Comparison of ENCODE assay signal across 1 cellular context in genomic region chr16:81214745-81215166, GRCh38.
A peak's percentile ranks its signal among the peaks of the same experiment; 100 is the strongest.
TF ChIP-seq lines count a peak whose summit lies in the region.

No MANE protein-coding gene starts in this region.

TF ChIP-seq in HepG2, 621 proteins besides CTCF, POLR2A, EP300 and RAD21 (continued from another document and continues in another):
- TF ChIP-seq ZNF766 (CRISPR knock-in tag; IDR thresholded peaks at IDR 0.05; ENCODE audit: borderline replicate concordance) (no peak), SALL2 (CRISPR knock-in tag; IDR thresholded peaks at IDR 0.05) (no peak), ZNF891 (CRISPR knock-in tag; IDR thresholded peaks at IDR 0.05) (peak; percentile 52; the same call in 1 of the 2 replicates), RFXANK (CRISPR knock-in tag; IDR thresholded peaks at IDR 0.05) (no peak), ZMYM2 (CRISPR knock-in tag; IDR thresholded peaks at IDR 0.05) (no peak), HNF4A (CRISPR knock-in tag; IDR thresholded peaks at IDR 0.05) (no peak), NR2F2 (IDR thresholded peaks at IDR 0.05; ENCODE audit: borderline replicate concordance, low read depth) (no peak), TFDP2 (CRISPR knock-in tag; IDR thresholded peaks at IDR 0.05) (no peak), ZNF276 (CRISPR knock-in tag; IDR thresholded peaks at IDR 0.05; ENCODE audit: low read depth) (no peak), ZNF552 (CRISPR knock-in tag; IDR thresholded peaks at IDR 0.05; ENCODE audit: borderline replicate concordance) (no peak), ZNF740 (CRISPR knock-in tag; IDR thresholded peaks at IDR 0.05) (no peak), ZNF20 (CRISPR knock-in tag; IDR thresholded peaks at IDR 0.05) (no peak), FOXA3 (CRISPR knock-in tag; IDR thresholded peaks at IDR 0.05) (no peak), ZNF567 (CRISPR knock-in tag; IDR thresholded peaks at IDR 0.05; ENCODE audit: borderline replicate concordance) (no peak), YEATS2 (CRISPR knock-in tag; IDR thresholded peaks at IDR 0.05; ENCODE audit: borderline replicate concordance) (no peak), HOXA3 (CRISPR knock-in tag; IDR thresholded peaks at IDR 0.05) (no peak), GTF3A (CRISPR knock-in tag; conservative IDR thresholded peaks at IDR 0.05) (no peak), ZNF275 (CRISPR knock-in tag; IDR thresholded peaks at IDR 0.05; ENCODE audit: borderline replicate concordance) (no peak), FOXP1 (IDR thresholded peaks at IDR 0.05) (no peak), FOXP1 (CRISPR knock-in tag; IDR thresholded peaks at IDR 0.05) (no peak), ARHGAP35 (CRISPR knock-in tag; IDR thresholded peaks at IDR 0.05; ENCODE audit: borderline replicate concordance) (peak; percentile 66; the same call in 1 of the 2 replicates), MEF2D (CRISPR knock-in tag; IDR thresholded peaks at IDR 0.05) (no peak), MTF2 (CRISPR knock-in tag; IDR thresholded peaks at IDR 0.05; ENCODE audit: borderline replicate concordance) (no peak), LRRFIP1 (CRISPR knock-in tag; conservative IDR thresholded peaks at IDR 0.05) (no peak), RORA (CRISPR knock-in tag; IDR thresholded peaks at IDR 0.05) (no peak), MLXIP (CRISPR knock-in tag; IDR thresholded peaks at IDR 0.05; ENCODE audit: borderline replicate concordance) (no peak), SSRP1 (CRISPR knock-in tag; IDR thresholded peaks at IDR 0.05) (no peak), ZNF530 (CRISPR knock-in tag; IDR thresholded peaks at IDR 0.05; ENCODE audit: low read depth) (no peak), ZBTB34 (CRISPR knock-in tag; IDR thresholded peaks at IDR 0.05) (no peak), FOXP4 (CRISPR knock-in tag; IDR thresholded peaks at IDR 0.05) (no peak), ZNF615 (CRISPR knock-in tag; IDR thresholded peaks at IDR 0.05; ENCODE audit: borderline replicate concordance) (no peak), MAF1 (CRISPR knock-in tag; IDR thresholded peaks at IDR 0.05; ENCODE audit: borderline replicate concordance) (no peak), ZSCAN21 (CRISPR knock-in tag; IDR thresholded peaks at IDR 0.05; ENCODE audit: borderline replicate concordance) (no peak), PITX1 (CRISPR knock-in tag; IDR thresholded peaks at IDR 0.05) (no peak; the same call in 1 of the 2 replicates), TP53 (CRISPR knock-in tag; conservative IDR thresholded peaks at IDR 0.05) (no peak), ZNF513 (CRISPR knock-in tag; conservative IDR thresholded peaks at IDR 0.05) (no peak), TBX2 (CRISPR knock-in tag; IDR thresholded peaks at IDR 0.05; ENCODE audit: borderline replicate concordance) (no peak; the same call in 1 of the 2 replicates), ETV6 (CRISPR knock-in tag; conservative IDR thresholded peaks at IDR 0.05) (no peak), HNF4G (IDR thresholded peaks at IDR 0.05; ENCODE audit: borderline replicate concordance, low read depth, low read length) (no peak), HNF4G (CRISPR knock-in tag; IDR thresholded peaks at IDR 0.05; ENCODE audit: borderline replicate concordance, low read depth) (no peak), CENPBD1 (CRISPR knock-in tag; IDR thresholded peaks at IDR 0.05; ENCODE audit: borderline replicate concordance, low read depth) (no peak), ELF4 (CRISPR knock-in tag; IDR thresholded peaks at IDR 0.05; ENCODE audit: borderline replicate concordance) (no peak), RXRB (CRISPR knock-in tag; IDR thresholded peaks at IDR 0.05; ENCODE audit: borderline replicate concordance) (0 out of 2 replicates have a peak, but pooled peaks have one; percentile 16), ZNF432 (CRISPR knock-in tag; IDR thresholded peaks at IDR 0.05; ENCODE audit: borderline replicate concordance) (no peak), MXD4 (CRISPR knock-in tag; IDR thresholded peaks at IDR 0.05) (0 out of 2 replicates have a peak, but pooled peaks have one; percentile 34), ZFY (CRISPR knock-in tag; IDR thresholded peaks at IDR 0.05) (no peak), KLF15 (CRISPR knock-in tag; IDR thresholded peaks at IDR 0.05; ENCODE audit: borderline replicate concordance) (no peak)
